8 cellular contexts compared by ENCODE assay signal in genomic region chr22:24424001-24424900, GRCh38. TPM values are rescaled to one million over a fixed set of nuclear protein-coding genes. Genes with fewer than 3 reads are reported as not detected.
DNase-seq lines count a peak whose midpoint lies in the region; ATAC-seq, FAIRE-seq and TF ChIP-seq lines count a peak whose summit lies in the region.

No MANE protein-coding gene starts in this region.

- H3K79me2 ChIP-seq in PC-3 (ENCODE audit: low read length) (no peaks in the 10 kb centered on the region), keratinocyte (ENCODE audit: control insufficient read depth, insufficient read depth, low read length) (no peaks in the 10 kb centered on the region)

- H3K36me3 Mint-ChIP-seq in CD4-positive, CD25-positive, alpha-beta regulatory T cell, result no peaks in the 10 kb centered on the region

- POLR2A ChIA-PET in PC-3 (lab: Charles Lee; ENCODE audit: unreplicated experiment), result no interaction called here

- intact Hi-C loops in PC-3 (cut with micrococcal nuclease), result no loop called here

- peaks cover 63% of the 10 kb centered on the region for H3K4me1 ChIP-seq in CD4-positive, CD25-positive, alpha-beta regulatory T cell (ENCODE audit: control insufficient read depth, insufficient read depth, low read length, poor library complexity, severe bottlenecking)
- H3K4me1 ChIP-seq in PC-3 (ENCODE audit: insufficient read depth, low read length) (no peaks in the 10 kb centered on the region), adipocyte (ENCODE audit: control insufficient read depth, insufficient read depth, low read length) (no peaks in the 10 kb centered on the region), keratinocyte (ENCODE audit: control insufficient read depth, extremely low read depth, insufficient read depth, low read length) (peaks cover 17% of the 10 kb centered on the region)

- H3K4me1 Mint-ChIP-seq in CD4-positive, CD25-positive, alpha-beta regulatory T cell, result peaks cover 6 to 53% (median 33%) of the 10 kb centered on the region in 4 donors

- no peak overlapping the region for H3K9ac ChIP-seq in PC-3 (ENCODE audit: low read length)
- peak overlapping the region; percentile 46 for H3K9ac ChIP-seq in adipocyte (ENCODE audit: low read length)
- no peak overlapping the region for H3K9ac ChIP-seq in keratinocyte (ENCODE audit: control insufficient read depth, extremely low read depth, insufficient read depth, low read length)

- no peaks in the 10 kb centered on the region for H3F3A ChIP-seq in PC-3 (ENCODE audit: low read length, unreplicated experiment)

- peak overlapping the region; percentile 97 for H3K27ac ChIP-seq in CD4-positive, CD25-positive, alpha-beta regulatory T cell (ENCODE audit: insufficient read depth, low read length, poor library complexity, severe bottlenecking)
- H3K27ac ChIP-seq in PC-3 (ENCODE audit: low read length), result no peak overlapping the region
- H3K27ac ChIP-seq in keratinocyte (ENCODE audit: control insufficient read depth, insufficient read depth, low read length), result no peak overlapping the region

- H3K27me3 Mint-ChIP-seq in CD4-positive, CD25-positive, alpha-beta regulatory T cell, result peaks cover 8% of the 10 kb centered on the region

- BruUV-seq in PC-3 (replicated peaks; lab: Mats Ljungman, UMichigan), result no TSS peak

- CTCF ChIA-PET in PC-3 (lab: Charles Lee), result interaction anchor here (0.7 kb wide), 1 partner anchor 97 kb away, joined by 3 read pairs; no protein-coding TSS in a partner anchor

- DNase-seq in CD4-positive, CD25-positive, alpha-beta regulatory T cell, result peak; percentile 30 to 58 (median 53)
- DNase-seq in PC-3 (no peak), adipocyte (ENCODE audit: low read depth) (peak; percentile 40), keratinocyte (ENCODE audit: low read depth, low spot score) (no peak), NCI-H2196 treated with DMSO at 0.1 percent for 48 hours (lab: John Stamatoyannopoulos, UW; ENCODE audit: unreplicated experiment) (no peak), NCI-H128 (lab: John Stamatoyannopoulos, UW; ENCODE audit: unreplicated experiment) (no peak)
- peak in 2 of 3 experiments; percentile 32 to 47 for DNase-seq in stimulated activated CD4-positive, alpha-beta T cell treated with anti-CD3 and anti-CD28 coated beads, TNF-alpha, amount 100 ng/mL, for 4 hours (ENCODE audit: low read depth in 3 of 3)

- no peaks in the 10 kb centered on the region for H3K27me3 ChIP-seq in CD4-positive, CD25-positive, alpha-beta regulatory T cell (ENCODE audit: control insufficient read depth, insufficient read depth, low read length)
- H3K27me3 ChIP-seq in PC-3 (ENCODE audit: low read length), result no peaks in the 10 kb centered on the region
- peaks cover 8% of the 10 kb centered on the region for H3K27me3 ChIP-seq in adipocyte (replicated peaks; ENCODE audit: control insufficient read depth, insufficient read depth, low read length)
- peaks cover 37% of the 10 kb centered on the region for H3K27me3 ChIP-seq in keratinocyte (ENCODE audit: control insufficient read depth, extremely low read depth, insufficient read depth, low read length)

- dilution Hi-C loops in keratinocyte (cut with MboI; ENCODE audit: extremely low pct_ligation_motif_present, low sequenced_read_pairs), result no loop called here

- H3K9me1 ChIP-seq in keratinocyte (ENCODE audit: control insufficient read depth, extremely low read depth, insufficient read depth, low read length), result no peaks in the 10 kb centered on the region

- no peak overlapping the region for H3K4me3 ChIP-seq in CD4-positive, CD25-positive, alpha-beta regulatory T cell (ENCODE audit: low read depth, low read length)
- peak overlapping the region; percentile 61 for H3K4me3 ChIP-seq in PC-3 (ENCODE audit: low read length)
- H3K4me3 ChIP-seq in adipocyte (ENCODE audit: low read length), result peak overlapping the region; percentile 77
- H3K4me3 ChIP-seq in keratinocyte (ENCODE audit: control insufficient read depth in 2 of 3, extremely low read depth in 1 of 3, insufficient read depth in 2 of 3, low read depth in 1 of 3, low read length in 3 of 3), result peak overlapping the region; percentile 47 to 63 (median 61)

- no peaks in the 10 kb centered on the region for H3K9me2 ChIP-seq in PC-3 (replicated peaks; ENCODE audit: low read length)

- H4K20me1 ChIP-seq in PC-3 (ENCODE audit: low read length), result no peaks in the 10 kb centered on the region
- no peaks in the 10 kb centered on the region for H4K20me1 ChIP-seq in keratinocyte (ENCODE audit: control insufficient read depth, extremely low read depth, insufficient read depth, low read length)

- H3K4me2 ChIP-seq in PC-3 (ENCODE audit: low read length) (peak overlapping the region; percentile 81), keratinocyte (ENCODE audit: control insufficient read depth, extremely low read depth, insufficient read depth, low read depth, low read length) (peak overlapping the region; percentile 80)

- peak overlapping the region in 3 of 4 donors; percentile 72 to 87 (median 80) for H3K4me3 Mint-ChIP-seq in CD4-positive, CD25-positive, alpha-beta regulatory T cell

- no peaks in the 10 kb centered on the region for H3K9me3 ChIP-seq in CD4-positive, CD25-positive, alpha-beta regulatory T cell (ENCODE audit: control insufficient read depth in 2 of 2, low read length in 2 of 2)
- H3K9me3 ChIP-seq in PC-3 (ENCODE audit: low read length), result no peaks in the 10 kb centered on the region
- H3K9me3 ChIP-seq in adipocyte (ENCODE audit: control insufficient read depth, low read length), result no peaks in the 10 kb centered on the region
- H3K9me3 ChIP-seq in keratinocyte (ENCODE audit: control insufficient read depth, low read depth, low read length), result no peaks in the 10 kb centered on the region

- no peak for ATAC-seq in CD4-positive, CD25-positive, alpha-beta regulatory T cell (ENCODE audit: low read depth in 2 of 2)
- ATAC-seq in PC-3 (peak; percentile 10; the same call in 1 of the 2 replicates), HG02981 (IDR thresholded peaks at IDR 0.05; ENCODE audit: unreplicated experiment) (no peak)

- H3K27ac Mint-ChIP-seq in CD4-positive, CD25-positive, alpha-beta regulatory T cell, result peak overlapping the region in 2 of 3 donors; percentile 54 to 67

- H2AFZ ChIP-seq in PC-3 (ENCODE audit: low read length) (0 out of 2 replicates have a peak overlapping the region, but pooled peaks have one; percentile 48), keratinocyte (ENCODE audit: control insufficient read depth, low read length) (peak overlapping the region; percentile 46)

- no peaks in the 10 kb centered on the region for H3K36me3 ChIP-seq in CD4-positive, CD25-positive, alpha-beta regulatory T cell (ENCODE audit: control insufficient read depth, insufficient read depth, low read length)
- H3K36me3 ChIP-seq in PC-3 (ENCODE audit: low read depth, low read length) (no peaks in the 10 kb centered on the region), adipocyte (ENCODE audit: control insufficient read depth, insufficient read depth, low read length, severe bottlenecking) (no peaks in the 10 kb centered on the region), keratinocyte (ENCODE audit: control insufficient read depth in 2 of 2, extremely low read depth in 1 of 2, insufficient read depth in 2 of 2, low read length in 2 of 2) (no peaks in the 10 kb centered on the region)

- TF ChIP-seq CTCF in PC-3 (conservative IDR thresholded peaks at IDR 0.05; ENCODE audit: low read depth, low read length), result no peak
- no peak for TF ChIP-seq CTCF in keratinocyte (optimal IDR thresholded peaks at IDR 0.05 in 1 of 3, IDR thresholded peaks at IDR 0.05 in 1 of 3, conservative IDR thresholded peaks at IDR 0.05 in 1 of 3; ENCODE audit: extremely low read depth in 1 of 3, insufficient read depth in 2 of 3, low read length in 3 of 3)

- H3K9me3 Mint-ChIP-seq in CD4-positive, CD25-positive, alpha-beta regulatory T cell, result peaks cover 0 to 2% (median 0%) of the 10 kb centered on the region in 7 donors

- no peak for FAIRE-seq in keratinocyte (lab: Jason Lieb, UNC)

RNA-seq across cellular contexts. Expression of gene ADORA2A, which starts 3.1 kb away (rescaled TPM):
- total RNA-seq in CD4-positive, CD25-positive, alpha-beta regulatory T cell, result 31.2 TPM
- 100 to 1,000 TPM in 1 of 4 donors, 10 to 100 TPM in 3; 88.4 to 101 (median 94.5) TPM for polyA plus RNA-seq in CD4-positive, CD25-positive, alpha-beta regulatory T cell
- total RNA-seq in PC-3 (2014; rRNA removed), result 0.92 and 1.7 TPM in 2 replicates
- polyA plus RNA-seq in keratinocyte, result 0.09 to 0.37 TPM (median 0.20 TPM) in 3 replicates
- not detected for polyA plus RNA-seq in keratinocyte (2011; ENCODE audit: low read depth)
- polyA plus RNA-seq in keratinocyte (2011; cell fraction: cytosol; rRNA removed), result 0.09 and 0.17 TPM in 2 replicates
- polyA plus RNA-seq in keratinocyte (2011; cell fraction: nucleus; rRNA removed), result 0.84 and 1.2 TPM in 2 replicates
- 0.33 and 0.47 TPM in 2 replicates for polyA plus RNA-seq in keratinocyte (2012; ENCODE audit: low replicate concordance)
- 1.8 to 4.0 TPM (median 3.0 TPM) in 3 replicates for polyA minus RNA-seq in keratinocyte
- polyA minus RNA-seq in keratinocyte (2011; cell fraction: cytosol; rRNA and poly(A)+ RNA removed), result not detected
- 1.4 and 2.5 TPM in 2 replicates for polyA minus RNA-seq in keratinocyte (2011; cell fraction: nucleus; rRNA and poly(A)+ RNA removed)

Comparison
In these comparisons a context has a peak if more than half of its experiments do, and no peak if none do; other contexts are left out.
1. DNase-seq: peak in CD4-positive, CD25-positive, alpha-beta regulatory T cell (3 of 3), adipocyte (single experiment) and stimulated activated CD4-positive, alpha-beta T cell treated with anti-CD3 and anti-CD28 coated beads, TNF-alpha, amount 100 ng/mL, for 4 hours (2 of 3); none in PC-3 (single experiment), keratinocyte (single experiment), NCI-H2196 treated with DMSO at 0.1 percent for 48 hours (single experiment) and NCI-H128 (single experiment).
2. RNA of gene ADORA2A, which starts 3.1 kb away (total RNA-seq): 31.2 TPM in CD4-positive, CD25-positive, alpha-beta regulatory T cell (single experiment); 0.92 to 1.7 TPM in PC-3; every median in the first group is over 10 times any median in the second.